Comparison of ENCODE assay signal across 1 cellular context in the genomic region with DNA sequence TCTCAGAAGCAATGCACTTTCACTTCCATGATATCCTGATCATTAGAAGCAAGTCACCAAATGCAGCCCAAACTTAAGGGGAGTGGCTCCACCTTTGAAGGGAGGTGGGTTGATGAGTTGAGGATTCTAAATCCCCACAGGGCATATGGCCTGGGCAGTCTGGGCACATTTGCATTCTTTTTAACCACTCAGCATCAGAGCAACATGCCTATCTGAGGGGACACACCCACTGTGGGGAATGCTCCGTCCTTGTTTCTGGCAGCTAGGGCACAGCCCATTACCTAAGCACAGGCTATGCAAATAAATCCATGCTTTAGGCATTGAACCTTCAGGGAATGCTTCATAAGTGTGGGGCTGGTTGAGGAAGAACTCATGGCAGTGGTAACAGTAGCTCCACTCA.
TF ChIP-seq lines count a peak whose summit lies in the region.

No MANE protein-coding gene starts in this region.

TF ChIP-seq in GM23338, 12 proteins besides CTCF, POLR2A, EP300 and RAD21 (continued from another document):
- TF ChIP-seq, protein P1, sequence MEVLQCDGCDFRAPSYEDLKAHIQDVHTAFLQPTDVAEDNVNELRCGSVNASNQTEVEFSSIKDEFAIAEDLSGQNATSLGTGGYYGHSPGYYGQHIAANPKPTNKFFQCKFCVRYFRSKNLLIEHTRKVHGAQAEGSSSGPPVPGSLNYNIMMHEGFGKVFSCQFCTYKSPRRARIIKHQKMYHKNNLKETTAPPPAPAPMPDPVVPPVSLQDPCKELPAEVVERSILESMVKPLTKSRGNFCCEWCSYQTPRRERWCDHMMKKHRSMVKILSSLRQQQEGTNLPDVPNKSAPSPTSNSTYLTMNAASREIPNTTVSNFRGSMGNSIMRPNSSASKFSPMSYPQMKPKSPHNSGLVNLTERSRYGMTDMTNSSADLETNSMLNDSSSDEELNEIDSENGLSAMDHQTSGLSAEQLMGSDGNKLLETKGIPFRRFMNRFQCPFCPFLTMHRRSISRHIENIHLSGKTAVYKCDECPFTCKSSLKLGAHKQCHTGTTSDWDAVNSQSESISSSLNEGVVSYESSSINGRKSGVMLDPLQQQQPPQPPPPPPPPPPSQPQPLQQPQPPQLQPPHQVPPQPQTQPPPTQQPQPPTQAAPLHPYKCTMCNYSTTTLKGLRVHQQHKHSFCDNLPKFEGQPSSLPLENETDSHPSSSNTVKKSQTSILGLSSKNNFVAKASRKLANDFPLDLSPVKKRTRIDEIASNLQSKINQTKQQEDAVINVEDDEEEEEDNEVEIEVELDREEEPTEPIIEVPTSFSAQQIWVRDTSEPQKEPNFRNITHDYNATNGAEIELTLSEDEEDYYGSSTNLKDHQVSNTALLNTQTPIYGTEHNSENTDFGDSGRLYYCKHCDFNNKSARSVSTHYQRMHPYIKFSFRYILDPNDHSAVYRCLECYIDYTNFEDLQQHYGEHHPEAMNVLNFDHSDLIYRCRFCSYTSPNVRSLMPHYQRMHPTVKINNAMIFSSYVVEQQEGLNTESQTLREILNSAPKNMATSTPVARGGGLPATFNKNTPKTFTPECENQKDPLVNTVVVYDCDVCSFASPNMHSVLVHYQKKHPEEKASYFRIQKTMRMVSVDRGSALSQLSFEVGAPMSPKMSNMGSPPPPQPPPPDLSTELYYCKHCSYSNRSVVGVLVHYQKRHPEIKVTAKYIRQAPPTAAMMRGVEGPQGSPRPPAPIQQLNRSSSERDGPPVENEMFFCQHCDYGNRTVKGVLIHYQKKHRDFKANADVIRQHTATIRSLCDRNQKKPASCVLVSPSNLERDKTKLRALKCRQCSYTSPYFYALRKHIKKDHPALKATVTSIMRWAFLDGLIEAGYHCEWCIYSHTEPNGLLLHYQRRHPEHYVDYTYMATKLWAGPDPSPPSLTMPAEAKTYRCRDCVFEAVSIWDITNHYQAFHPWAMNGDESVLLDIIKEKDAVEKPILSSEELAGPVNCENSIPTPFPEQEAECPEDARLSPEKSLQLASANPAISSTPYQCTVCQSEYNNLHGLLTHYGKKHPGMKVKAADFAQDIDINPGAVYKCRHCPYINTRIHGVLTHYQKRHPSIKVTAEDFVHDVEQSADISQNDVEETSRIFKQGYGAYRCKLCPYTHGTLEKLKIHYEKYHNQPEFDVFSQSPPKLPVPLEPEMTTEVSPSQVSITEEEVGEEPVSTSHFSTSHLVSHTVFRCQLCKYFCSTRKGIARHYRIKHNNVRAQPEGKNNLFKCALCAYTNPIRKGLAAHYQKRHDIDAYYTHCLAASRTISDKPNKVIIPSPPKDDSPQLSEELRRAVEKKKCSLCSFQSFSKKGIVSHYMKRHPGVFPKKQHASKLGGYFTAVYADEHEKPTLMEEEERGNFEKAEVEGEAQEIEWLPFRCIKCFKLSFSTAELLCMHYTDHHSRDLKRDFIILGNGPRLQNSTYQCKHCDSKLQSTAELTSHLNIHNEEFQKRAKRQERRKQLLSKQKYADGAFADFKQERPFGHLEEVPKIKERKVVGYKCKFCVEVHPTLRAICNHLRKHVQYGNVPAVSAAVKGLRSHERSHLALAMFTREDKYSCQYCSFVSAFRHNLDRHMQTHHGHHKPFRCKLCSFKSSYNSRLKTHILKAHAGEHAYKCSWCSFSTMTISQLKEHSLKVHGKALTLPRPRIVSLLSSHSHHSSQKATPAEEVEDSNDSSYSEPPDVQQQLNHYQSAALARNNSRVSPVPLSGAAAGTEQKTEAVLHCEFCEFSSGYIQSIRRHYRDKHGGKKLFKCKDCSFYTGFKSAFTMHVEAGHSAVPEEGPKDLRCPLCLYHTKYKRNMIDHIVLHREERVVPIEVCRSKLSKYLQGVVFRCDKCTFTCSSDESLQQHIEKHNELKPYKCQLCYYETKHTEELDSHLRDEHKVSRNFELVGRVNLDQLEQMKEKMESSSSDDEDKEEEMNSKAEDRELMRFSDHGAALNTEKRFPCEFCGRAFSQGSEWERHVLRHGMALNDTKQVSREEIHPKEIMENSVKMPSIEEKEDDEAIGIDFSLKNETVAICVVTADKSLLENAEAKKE (CRISPR knock-in tag; IDR thresholded peaks at IDR 0.05), result no peak
TF ChIP-seq in GM23338: peak in this region for 0.
